In the genomic region with DNA sequence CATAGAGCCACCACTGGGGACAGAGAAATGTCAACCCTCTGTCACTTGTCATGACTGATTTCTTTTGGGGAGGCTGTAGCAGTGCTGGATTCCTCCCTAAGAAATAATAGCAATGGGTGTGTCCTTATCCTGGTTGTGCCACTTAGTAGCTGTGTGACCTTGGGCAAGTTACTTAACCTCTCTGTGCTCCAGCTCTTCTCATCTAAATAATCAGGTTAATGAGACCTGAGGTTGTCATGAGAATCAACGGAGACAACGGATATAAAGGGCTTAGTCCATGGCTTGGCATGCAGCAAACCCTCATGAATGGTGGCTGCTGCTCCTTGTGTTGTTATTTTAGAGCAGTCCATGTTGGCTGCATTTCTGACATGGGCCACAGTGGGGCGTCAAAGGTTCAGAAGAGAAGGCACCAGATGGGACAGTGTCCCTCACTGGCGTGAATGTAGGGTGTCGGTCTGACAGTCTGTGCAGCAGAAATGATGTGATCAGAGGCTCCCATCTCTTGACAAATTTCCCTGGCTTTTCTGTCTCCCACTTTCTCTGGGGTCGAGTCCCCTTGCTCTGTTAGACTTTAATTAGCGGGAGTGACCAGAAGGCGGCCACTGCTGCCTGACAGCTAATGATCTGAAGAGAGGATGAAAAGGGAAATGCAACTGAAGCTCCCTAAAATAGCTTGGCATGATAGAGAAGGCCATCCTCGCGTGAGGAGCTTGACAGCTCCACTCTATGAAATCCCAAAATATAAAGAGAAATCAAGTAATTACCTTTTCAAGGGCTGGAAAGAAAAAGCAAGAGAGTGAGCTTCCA, we compare ENCODE assay signal across 8 cellular contexts.
A peak's percentile ranks its signal among the peaks of the same experiment; 100 is the strongest.
DNase-seq lines count a peak whose midpoint lies in the region; ATAC-seq and TF ChIP-seq lines count a peak whose summit lies in the region.

No MANE protein-coding gene starts in this region.

- H3K27ac ChIP-seq in OCI-LY3 (ENCODE audit: low read length) (no peak overlapping the region), thyroid gland (no peak overlapping the region)

- no peak overlapping the region for H3K27ac Mint-ChIP-seq in activated CD4-positive, alpha-beta T cell treated with anti-CD3 and anti-CD28 coated beads for 36 hours

- WGBS in thyroid gland, 2 donors: 11 to 13% methylated on average over 10 of the region's 10 CpGs

- intact Hi-C loops in activated CD4-positive, alpha-beta T cell treated with anti-CD3 and anti-CD28 coated beads for 36 hours (cut with DNase I, micrococcal nuclease): loop anchor here in 1 of 2 experiments (1.0 to 5.0 kb wide), 2 partner anchors 526 to 562 kb away; no protein-coding TSS in a partner anchor
- intact Hi-C loops in left colon (cut with DNase I, micrococcal nuclease) (no loop called here), thyroid gland (cut with DNase I) (loop anchor here (10.0 kb wide), 2 partner anchors 529 to 559 kb away; no protein-coding TSS in a partner anchor)

- H3K4me1 Mint-ChIP-seq in activated CD4-positive, alpha-beta T cell treated with anti-CD3 and anti-CD28 coated beads for 36 hours: no peaks in the 10 kb centered on the region

- no peak for TF ChIP-seq POLR2A in thyroid gland (IDR thresholded peaks at IDR 0.05)

- H3K27me3 ChIP-seq in OCI-LY3 (ENCODE audit: low read depth, low read length) (peaks cover 55% of the 10 kb centered on the region), thyroid gland (no peaks in the 10 kb centered on the region)

- no peaks in the 10 kb centered on the region for H3K4me1 ChIP-seq in OCI-LY3 (ENCODE audit: low read length)
- H3K4me1 ChIP-seq in thyroid gland: peaks cover 0 to 9% of the 10 kb centered on the region in 2 donors

- no peaks in the 10 kb centered on the region for H3K9me3 Mint-ChIP-seq in activated CD4-positive, alpha-beta T cell treated with anti-CD3 and anti-CD28 coated beads for 36 hours (ENCODE audit: low read depth)

- H3K4me2 ChIP-seq in OCI-LY3 (ENCODE audit: low read length): peak overlapping the region; percentile 26

- TF ChIP-seq CTCF in OCI-LY3 (IDR thresholded peaks at IDR 0.05; ENCODE audit: low read depth, low read length) (peak; percentile 90), cardiac fibroblast (IDR thresholded peaks at IDR 0.05; ENCODE audit: low read depth, low read length) (peak; percentile 72), thyroid gland (IDR thresholded peaks at IDR 0.05) (peak; percentile 21 to 96 (median 80))

- no peaks in the 10 kb centered on the region for H3K27me3 Mint-ChIP-seq in activated CD4-positive, alpha-beta T cell treated with anti-CD3 and anti-CD28 coated beads for 36 hours

- H3K9me3 ChIP-seq in OCI-LY3 (ENCODE audit: insufficient read depth, low read length) (no peaks in the 10 kb centered on the region), thyroid gland (no peaks in the 10 kb centered on the region)

- H3K79me2 ChIP-seq in OCI-LY3 (ENCODE audit: low read length): no peaks in the 10 kb centered on the region

- H3K4me3 Mint-ChIP-seq in activated CD4-positive, alpha-beta T cell treated with anti-CD3 and anti-CD28 coated beads for 36 hours: no peak overlapping the region

- no peaks in the 10 kb centered on the region for H4K20me1 ChIP-seq in OCI-LY3 (ENCODE audit: insufficient read depth, low read length)

- POLR2A ChIA-PET in activated CD4-positive, alpha-beta T cell treated with anti-CD3 and anti-CD28 coated beads for 36 hours (lab: Charles Lee): no interaction called here

- H3K36me3 ChIP-seq in OCI-LY3 (replicated peaks; ENCODE audit: low read depth, low read length) (no peaks in the 10 kb centered on the region), thyroid gland (no peaks in the 10 kb centered on the region)

- peak; percentile 47 for ATAC-seq in activated CD4-positive, alpha-beta T cell treated with anti-CD3 and anti-CD28 coated beads for 36 hours
- ATAC-seq in GM21390 (IDR thresholded peaks at IDR 0.05; ENCODE audit: unreplicated experiment) (peak; percentile 92), HG03565 (IDR thresholded peaks at IDR 0.05; ENCODE audit: unreplicated experiment) (peak; percentile 88), left colon (peak; percentile 85)

- H3K4me3 ChIP-seq in OCI-LY3 (ENCODE audit: low read length) (no peak overlapping the region), cardiac fibroblast (replicated peaks in 1 of 2; ENCODE audit: low read depth in 2 of 2, low read length in 2 of 2) (no peak overlapping the region), thyroid gland (replicated peaks in 1 of 3) (no peak overlapping the region)

- DNase-seq in activated CD4-positive, alpha-beta T cell treated with anti-CD3 and anti-CD28 coated beads for 36 hours: peak; percentile 64
- no peak for DNase-seq in activated CD4-positive, alpha-beta T cell treated with anti-CD3 and anti-CD28 coated beads for 1 hour
- DNase-seq in cardiac fibroblast (ENCODE audit: low read depth in 2 of 2) (peak; percentile 48 to 66), left colon (peak; percentile 43 to 77), thyroid gland (peak; percentile 82 to 89)

- CTCF ChIA-PET in activated CD4-positive, alpha-beta T cell treated with anti-CD3 and anti-CD28 coated beads for 36 hours (lab: Charles Lee): interaction anchor here (0.6 to 1.3 kb wide), 6 partner anchors 9 to 1191 kb away, joined by 3 to 4 read pairs (median 3); partner anchors contain the start of gene C3orf49

- H3K36me3 Mint-ChIP-seq in activated CD4-positive, alpha-beta T cell treated with anti-CD3 and anti-CD28 coated beads for 36 hours (ENCODE audit: low read depth): no peaks in the 10 kb centered on the region

- no peak overlapping the region for H2AFZ ChIP-seq in OCI-LY3 (ENCODE audit: low read depth, low read length)

- no peak overlapping the region for H3K9ac ChIP-seq in OCI-LY3 (ENCODE audit: low read length)
